In the genomic region with DNA sequence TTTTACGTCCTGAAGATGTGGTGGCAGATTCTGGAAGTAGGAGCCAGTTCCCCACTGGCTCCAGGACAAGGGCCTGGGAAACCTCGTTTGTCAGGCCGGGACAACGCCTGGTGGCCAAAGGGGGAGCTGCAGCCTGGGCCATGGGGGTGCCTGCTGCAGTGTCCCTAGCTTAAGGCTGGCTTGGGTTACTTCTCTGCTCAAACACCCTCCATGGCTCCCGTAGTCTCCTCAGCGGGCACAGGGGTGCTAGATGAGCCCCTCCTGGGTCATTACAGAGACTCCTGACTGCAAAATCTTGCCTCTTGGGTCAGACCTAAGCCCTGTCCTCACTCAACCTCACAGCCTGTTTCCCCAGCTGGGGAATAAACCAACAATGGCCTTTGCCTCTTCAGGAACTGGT, we compare ENCODE assay signal across 7 cellular contexts. TPM values are rescaled to one million over a fixed set of nuclear protein-coding genes. Genes with fewer than 3 reads are reported as not detected.
A peak's percentile ranks its signal among the peaks of the same experiment; 100 is the strongest.
DNase-seq lines count a peak whose midpoint lies in the region; ATAC-seq and TF ChIP-seq lines count a peak whose summit lies in the region.

No MANE protein-coding gene starts in this region.

- no peaks in the 10 kb centered on the region for H3K36me3 ChIP-seq in mammary epithelial cell (ENCODE audit: insufficient read depth, low read length)
- H3K36me3 ChIP-seq in neuronal stem cell (replicated peaks in 1 of 2; ENCODE audit: control insufficient read depth in 2 of 2, insufficient read depth in 2 of 2, low read length in 2 of 2) = no peaks in the 10 kb centered on the region

- H2BK120ac ChIP-seq in neuronal stem cell (ENCODE audit: low read depth, low read length) = no peak overlapping the region

- no peak overlapping the region for H3K9ac ChIP-seq in mammary epithelial cell (ENCODE audit: insufficient read depth, low read length)
- no peak overlapping the region for H3K9ac ChIP-seq in neuronal stem cell (ENCODE audit: low read depth, low read length, poor library complexity)

- WGBS in mammary epithelial cell (ENCODE audit: low coverage, missing lambda C conversion rate) = 33% methylated on average over 1 of the region's 6 CpGs
- no CpG with 5 or more reads among the region's 6 CpGs for WGBS in neuronal stem cell (ENCODE audit: extremely low coverage in 2 of 2, insufficient read length in 2 of 2, insufficient replicate concordance in 1 of 2), 2 donors

- H3K23ac ChIP-seq in neuronal stem cell (ENCODE audit: low read depth, low read length, poor library complexity) = no peak overlapping the region

- H4K91ac ChIP-seq in neuronal stem cell (ENCODE audit: low read depth, low read length, poor library complexity) = no peak overlapping the region

- no peak overlapping the region for H3K18ac ChIP-seq in neuronal stem cell (ENCODE audit: low read length)

- no peaks in the 10 kb centered on the region for H4K20me1 ChIP-seq in mammary epithelial cell (ENCODE audit: insufficient read depth, low read length)

- intact Hi-C loops in mammary epithelial cell (cut with micrococcal nuclease) = loop anchor here (5.0 kb wide), 1 partner anchor 89 kb away; a partner anchor contains a TSS

- H2AFZ ChIP-seq in mammary epithelial cell (ENCODE audit: low read depth, low read length) (no peak overlapping the region), neuronal stem cell (ENCODE audit: low read length) (peak overlapping the region; percentile 70)

- H2AK5ac ChIP-seq in neuronal stem cell (ENCODE audit: low read depth, low read length) = peak overlapping the region; percentile 53

- no peak overlapping the region for H2BK12ac ChIP-seq in neuronal stem cell (ENCODE audit: low read length)

- in situ Hi-C loops in mammary epithelial cell (cut with MboI; ENCODE audit: low sequenced_read_pairs in 2 of 2) = no loop called here

- no peaks in the 10 kb centered on the region for H3K79me1 ChIP-seq in neuronal stem cell (ENCODE audit: low read depth, low read length)

- H2BK15ac ChIP-seq in neuronal stem cell (ENCODE audit: low read length) = no peak overlapping the region

- H3K27ac ChIP-seq in mammary epithelial cell (ENCODE audit: insufficient read depth, low read depth, low read length) (no peak overlapping the region), neuronal stem cell (replicated peaks; ENCODE audit: low read length) (no peak overlapping the region)

- BruUV-seq in mammary epithelial cell (replicated peaks; lab: Mats Ljungman, UMichigan) = no TSS peak

- dilution Hi-C loops in mammary epithelial cell (cut with HindIII; ENCODE audit: low sequenced_read_pairs) = no loop called here

- H3K4me1 ChIP-seq in mammary epithelial cell (ENCODE audit: insufficient read depth, low read length) (no peaks in the 10 kb centered on the region), neuronal stem cell (ENCODE audit: control insufficient read depth in 2 of 2, insufficient read depth in 1 of 2, low read depth in 1 of 2, low read length in 2 of 2) (peaks cover 0 to 2% of the 10 kb centered on the region in 2 donors)

- peak; percentile 72 for DNase-seq in GM10248 (ENCODE audit: extremely low spot score)
- DNase-seq in LNCaP clone FGC (ENCODE audit: low read depth) = no peak
- DNase-seq in mammary epithelial cell = no peak
- DNase-seq in neuronal stem cell (ENCODE audit: low spot score) = no peak
- no peak for DNase-seq in NCI-H2029 (lab: John Stamatoyannopoulos, UW)

- POLR2A ChIA-PET in GM10248 (lab: Yijun Ruan, JAX) = no interaction called here

- H3K79me2 ChIP-seq in mammary epithelial cell (ENCODE audit: insufficient read depth, low read length) = no peaks in the 10 kb centered on the region

- H3K4ac ChIP-seq in neuronal stem cell (ENCODE audit: low read length) = no peak overlapping the region

- H3K9me3 ChIP-seq in mammary epithelial cell (replicated peaks; ENCODE audit: insufficient read depth, low read length) (no peaks in the 10 kb centered on the region), neuronal stem cell (replicated peaks in 1 of 2; ENCODE audit: control insufficient read depth in 2 of 2, insufficient read depth in 1 of 2, low read depth in 1 of 2, low read length in 2 of 2) (no peaks in the 10 kb centered on the region)

- H4K8ac ChIP-seq in neuronal stem cell (ENCODE audit: low read depth, low read length) = no peak overlapping the region

- H3K4me3 ChIP-seq in LNCaP clone FGC (ENCODE audit: low read depth, low read length) (no peak overlapping the region), mammary epithelial cell (replicated peaks in 1 of 3; ENCODE audit: insufficient read depth in 1 of 3, low read depth in 2 of 3, low read length in 3 of 3) (no peak overlapping the region), neuronal stem cell (ENCODE audit: low read length in 2 of 2) (no peak overlapping the region)

- no peak overlapping the region for H3K14ac ChIP-seq in neuronal stem cell (ENCODE audit: low read length)

- peak overlapping the region; percentile 29 for H2BK5ac ChIP-seq in neuronal stem cell (ENCODE audit: low read length)

- H3K27me3 ChIP-seq in mammary epithelial cell (ENCODE audit: insufficient read depth, low read length) = no peaks in the 10 kb centered on the region
- H3K27me3 ChIP-seq in neuronal stem cell (ENCODE audit: control insufficient read depth in 3 of 3, insufficient read depth in 3 of 3, low read depth in 1 of 3, low read length in 3 of 3) = no peaks in the 10 kb centered on the region

- CTCF ChIA-PET in GM10248 (lab: Yijun Ruan, JAX) = interaction anchor here (0.6 to 16.5 kb wide), 31 partner anchors 9 to 871 kb away, joined by 3 to 251 read pairs (median 4); a partner anchor contains a TSS
- CTCF ChIA-PET in mammary epithelial cell (lab: Charles Lee; ENCODE audit: low non-redundant PET) = interaction anchor here (0.5 to 0.7 kb wide), 3 partner anchors 19 to 147 kb away, joined by 3 read pairs; a partner anchor contains a TSS

- TF ChIP-seq CTCF in GM10248 (IDR thresholded peaks at IDR 0.05; ENCODE audit: control extremely low read depth, extremely low read depth, low read depth, missing control alignments) = peak; percentile 63
- peak; percentile 13; the same call in 1 of the 2 replicates for TF ChIP-seq CTCF in LNCaP clone FGC (IDR thresholded peaks at IDR 0.05; ENCODE audit: control insufficient read depth, extremely low read depth, insufficient read depth)
- peak; percentile 65 to 75 for TF ChIP-seq CTCF in mammary epithelial cell (conservative IDR thresholded peaks at IDR 0.05 in 1 of 2, IDR thresholded peaks at IDR 0.05 in 1 of 2; ENCODE audit: extremely low read depth in 1 of 2, insufficient read depth in 1 of 2, low read depth in 1 of 2, low read length in 2 of 2)

- ATAC-seq in HG03175 (IDR thresholded peaks at IDR 0.05; ENCODE audit: unreplicated experiment) = no peak
- ATAC-seq in GM18517 (IDR thresholded peaks at IDR 0.05; ENCODE audit: unreplicated experiment) = no peak

- no peak overlapping the region for H3K4me2 ChIP-seq in mammary epithelial cell (ENCODE audit: insufficient read depth, low read depth, low read length)
- H3K4me2 ChIP-seq in neuronal stem cell (ENCODE audit: insufficient read depth, low read length, poor library complexity, severe bottlenecking) = no peak overlapping the region

RNA-seq across cellular contexts. Expression of a gene that starts 14.7 kb away (rescaled TPM):
- 1 to 10 TPM in 1 of 2 donors, under 1 TPM in 1; 0.67 to 1.1 TPM for total RNA-seq in mammary epithelial cell
- 0.12 TPM for polyA plus RNA-seq in mammary epithelial cell
- 0.36 TPM for polyA minus RNA-seq in mammary epithelial cell
- 2.0 TPM for polyA plus RNA-seq in neuronal stem cell (2013, experiment 1 of 2)
- 2.1 TPM for polyA plus RNA-seq in neuronal stem cell (2013, experiment 2 of 2)

RNA-seq across cellular contexts. Expression of a gene that starts 24.1 kb away (rescaled TPM):
- total RNA-seq in mammary epithelial cell = 1 to 10 TPM in 1 of 2 donors, under 1 TPM in 1; 0.17 to 4.1 TPM
- polyA plus RNA-seq in mammary epithelial cell = 0.68 TPM
- polyA minus RNA-seq in mammary epithelial cell = 0.16 TPM
- polyA plus RNA-seq in neuronal stem cell (2013, experiment 1 of 2) = 10.9 TPM
- polyA plus RNA-seq in neuronal stem cell (2013, experiment 2 of 2) = 9.9 TPM

RNA-seq across cellular contexts. Expression of a gene that starts 36.8 kb away (rescaled TPM):
- total RNA-seq in mammary epithelial cell = 100 to 1,000 TPM; 136 to 221 TPM
- 444 TPM for polyA plus RNA-seq in mammary epithelial cell
- 141 TPM for polyA minus RNA-seq in mammary epithelial cell
- polyA plus RNA-seq in neuronal stem cell (2013, experiment 1 of 2) = 218 TPM
- 213 TPM for polyA plus RNA-seq in neuronal stem cell (2013, experiment 2 of 2)

RNA-seq across cellular contexts. Expression of a gene that starts 37.5 kb away (rescaled TPM):
- total RNA-seq in mammary epithelial cell = 1 to 10 TPM; 2.7 to 2.8 TPM
- 0.88 TPM for polyA plus RNA-seq in mammary epithelial cell
- not detected for polyA minus RNA-seq in mammary epithelial cell
- 2.3 TPM for polyA plus RNA-seq in neuronal stem cell (2013, experiment 1 of 2)
- 2.2 TPM for polyA plus RNA-seq in neuronal stem cell (2013, experiment 2 of 2)

Comparison
In these comparisons a context has a peak if more than half of its experiments do, and no peak if none do; other contexts are left out.
1. CTCF ChIP-seq: peak in every context shown above with its lines; median percentile 70 in mammary epithelial cell; 63 in GM10248; 13 in LNCaP clone FGC.